Comparison of ENCODE assay signal across 17 cellular contexts in genomic region chr2:27324720-27325119, GRCh38. TPM values are rescaled to one million over a fixed set of nuclear protein-coding genes. Genes with fewer than 3 reads are reported as not detected.
DNase-seq lines count a peak whose midpoint lies in the region; ATAC-seq and TF ChIP-seq lines count a peak whose summit lies in the region.
"Had no signal": no experiment of that assay in that cellular context is flagged by ENCODE, and none has a peak within 500 bp of the region (broad histone marks: within the 10 kb centered on the region; RNA-seq: fewer than 3 reads in every experiment).

No MANE protein-coding gene starts in this region.

- H3K4me1 Mint-ChIP-seq in activated T-cell treated with anti-CD3 and anti-CD28 coated beads, Interleukin-2, amount 50 U/mL, for 24 hours (ENCODE audit: low read depth) = peaks cover 27% of the 10 kb centered on the region
- H3K4me1 Mint-ChIP-seq in activated naive CD8-positive, alpha-beta T cell (ENCODE audit: low read depth) = peaks cover 26% of the 10 kb centered on the region
- H3K4me1 Mint-ChIP-seq in nephron progenitor cell = peaks cover 33% of the 10 kb centered on the region

- no peaks in the 10 kb centered on the region for H3K9me3 ChIP-seq in SJCRH30 (replicated peaks)
- H3K9me3 ChIP-seq: prostate gland had no signal

- H3K4me1 ChIP-seq in SJCRH30 = peaks cover 19% of the 10 kb centered on the region; the same call in 1 of the 2 replicates

- no peaks in the 10 kb centered on the region for H3K27me3 Mint-ChIP-seq in activated T-cell treated with anti-CD3 and anti-CD28 coated beads, Interleukin-2, amount 50 U/mL, for 24 hours
- H3K27me3 Mint-ChIP-seq in activated naive CD8-positive, alpha-beta T cell = no peaks in the 10 kb centered on the region
- H3K27me3 Mint-ChIP-seq in nephron progenitor cell (ENCODE audit: low read depth, poor library complexity) = peaks cover 3% of the 10 kb centered on the region

- no peak for TF ChIP-seq CTCF in HL-60 (IDR thresholded peaks at IDR 0.05; ENCODE audit: insufficient read depth, low read length)
- no peak for TF ChIP-seq CTCF in nephron progenitor cell (IDR thresholded peaks at IDR 0.05)

- H3K36me3 Mint-ChIP-seq in activated T-cell treated with anti-CD3 and anti-CD28 coated beads, Interleukin-2, amount 50 U/mL, for 24 hours (ENCODE audit: low read depth) = peaks cover 85% of the 10 kb centered on the region
- H3K36me3 Mint-ChIP-seq in activated naive CD8-positive, alpha-beta T cell = peaks cover 8% of the 10 kb centered on the region
- H3K36me3 Mint-ChIP-seq in nephron progenitor cell (ENCODE audit: low read depth) = peaks cover 47% of the 10 kb centered on the region

- DNase-seq in activated T-cell treated with anti-CD3 and anti-CD28 coated beads, Interleukin-2, amount 50 U/mL, for 24 hours = no peak
- DNase-seq in activated T-cell treated with anti-CD3 and anti-CD28 coated beads, Interleukin-2, amount 50 U/mL, for 48 hours = no peak
- DNase-seq in HL-60 (ENCODE audit: low read depth in 1 of 2, low spot score in 1 of 2) = peak; percentile 65 to 72
- no peak for DNase-seq in nephron progenitor cell
- no peak for DNase-seq in NAMALWA (ENCODE audit: low spot score)
- DNase-seq in SJCRH30 = no peak
- DNase-seq: activated gamma-delta T cell; effector CD8-positive, alpha-beta T cell; HCEC 1CT; NCI-H2171 had no signal

- no peak for ATAC-seq in GM18870 (IDR thresholded peaks at IDR 0.05; ENCODE audit: unreplicated experiment)
- ATAC-seq: activated CD4-positive, CD25-positive, alpha-beta regulatory T cell treated with anti-CD3 and anti-CD28 coated beads, Interleukin-2, amount 50 U/mL, for 24 hours had no signal

- H3K27me3 ChIP-seq in HL-60 (ENCODE audit: insufficient read depth, poor library complexity, severe bottlenecking) (no peaks in the 10 kb centered on the region), SJCRH30 (no peaks in the 10 kb centered on the region)

- no peaks in the 10 kb centered on the region for H3K9me3 Mint-ChIP-seq in activated T-cell treated with anti-CD3 and anti-CD28 coated beads, Interleukin-2, amount 50 U/mL, for 24 hours
- H3K9me3 Mint-ChIP-seq in activated naive CD8-positive, alpha-beta T cell (ENCODE audit: low read depth) = no peaks in the 10 kb centered on the region
- no peaks in the 10 kb centered on the region for H3K9me3 Mint-ChIP-seq in nephron progenitor cell

- H3K27ac ChIP-seq in HL-60 (replicated peaks) = peak overlapping the region; percentile 93; the same call in 1 of the 2 replicates
- H3K27ac ChIP-seq in SJCRH30 = no peak overlapping the region

- no peak overlapping the region for H3K4me3 Mint-ChIP-seq in activated T-cell treated with anti-CD3 and anti-CD28 coated beads, Interleukin-2, amount 50 U/mL, for 24 hours
- peak overlapping the region; percentile 99 for H3K4me3 Mint-ChIP-seq in activated naive CD8-positive, alpha-beta T cell
- peak overlapping the region; percentile 24 for H3K4me3 Mint-ChIP-seq in nephron progenitor cell

- H3K36me3 ChIP-seq in SJCRH30 = peaks cover 35% of the 10 kb centered on the region

- peak overlapping the region; percentile 9 for H3K27ac Mint-ChIP-seq in activated T-cell treated with anti-CD3 and anti-CD28 coated beads, Interleukin-2, amount 50 U/mL, for 24 hours
- H3K27ac Mint-ChIP-seq in activated naive CD8-positive, alpha-beta T cell = peak overlapping the region; percentile 62
- no peak overlapping the region for H3K27ac Mint-ChIP-seq in nephron progenitor cell

- H3K4me3 ChIP-seq in HL-60 (replicated peaks; ENCODE audit: insufficient read depth, low read length) (no peak overlapping the region), SJCRH30 (no peak overlapping the region)
- H3K4me3 ChIP-seq: prostate gland had no signal

RNA-seq across cellular contexts. Expression of gene MPV17, which starts 1.8 kb away (rescaled TPM):
- 74.2 and 76.6 TPM in 2 replicates for total RNA-seq in SJCRH30 (2014; rRNA removed; shearing (Covaris generic))

RNA-seq across cellular contexts. Expression of gene UCN, which starts 16.5 kb away (rescaled TPM):
- 0.32 and 1.6 TPM in 2 replicates for total RNA-seq in SJCRH30 (2014; rRNA removed; shearing (Covaris generic))

RNA-seq across cellular contexts. Expression of gene GTF3C2, which starts 31.8 kb away (rescaled TPM):
- 86.8 and 89.4 TPM in 2 replicates for total RNA-seq in SJCRH30 (2014; rRNA removed; shearing (Covaris generic))

RNA-seq across cellular contexts. Expression of gene TRIM54, which starts 42.5 kb away (rescaled TPM):
- 0.23 and 0.34 TPM in 2 replicates for total RNA-seq in SJCRH30 (2014; rRNA removed; shearing (Covaris generic))
- total RNA-seq: bronchial epithelial cell, mesenteric fat pad, temporal lobe had no signal

RNA-seq across cellular contexts. Expression of gene EIF2B4, which starts 45.4 kb away (rescaled TPM):
- 50.9 and 59.5 TPM in 2 replicates for total RNA-seq in SJCRH30 (2014; rRNA removed; shearing (Covaris generic))

Comparison
In these comparisons a context has a peak if more than half of its experiments do, and no peak if none do; other contexts are left out.
1. DNase-seq: peak in HL-60 (2 of 2); none in activated T-cell treated with anti-CD3 and anti-CD28 coated beads, Interleukin-2, amount 50 U/mL, for 24 hours (single experiment), activated T-cell treated with anti-CD3 and anti-CD28 coated beads, Interleukin-2, amount 50 U/mL, for 48 hours (0 of 2), nephron progenitor cell (single experiment), NAMALWA (single experiment) and SJCRH30 (0 of 2).